Comparison of ENCODE assay signal across 20 cellular contexts in genomic region chr18:73274812-73275621, GRCh38.
DNase-seq lines count a peak whose midpoint lies in the region; ATAC-seq, FAIRE-seq and TF ChIP-seq lines count a peak whose summit lies in the region.
"Had no signal": no experiment of that assay in that cellular context is flagged by ENCODE, and none has a peak within 500 bp of the region (broad histone marks: within the 10 kb centered on the region; RNA-seq: fewer than 3 reads in every experiment).

No MANE protein-coding gene starts in this region.

- H3K4me1 ChIP-seq in A549 = 0 out of 3 replicates have a peak, but pooled peaks cover 3% of the 10 kb centered on the region
- no peaks in the 10 kb centered on the region for H3K4me1 ChIP-seq in GM23338 (ENCODE audit: insufficient read depth)
- H3K4me1 ChIP-seq in H1 (replicated peaks in 1 of 4; ENCODE audit: control insufficient read depth in 3 of 4, insufficient read depth in 4 of 4, low read length in 3 of 4) = no peaks in the 10 kb centered on the region
- H3K4me1 ChIP-seq: BLaER1 treated with 17β-estradiol and CSF1 and Interleukin-3, amounts not matched to agents 10 nM and 100 nM; Caco-2 had no signal

- H4K20me1 ChIP-seq in GM23338 (replicated peaks; ENCODE audit: insufficient read depth) = no peaks in the 10 kb centered on the region
- H4K20me1 ChIP-seq in H1 (replicated peaks in 1 of 2; ENCODE audit: control insufficient read depth in 1 of 2, insufficient read depth in 2 of 2, low read length in 2 of 2) = no peaks in the 10 kb centered on the region
- H4K20me1 ChIP-seq: BLaER1 treated with 17β-estradiol and CSF1 and Interleukin-3, amounts not matched to agents 10 nM and 100 nM had no signal

- FAIRE-seq in A549 (lab: Jason Lieb, UNC) (no peak), H1 (lab: Jason Lieb, UNC) (no peak)
- FAIRE-seq: A204.1, G401.6, GM12878, GM12892, GM18507 had no signal

- no peak for TF ChIP-seq POLR2A in A549 (IDR thresholded peaks at IDR 0.05; ENCODE audit: low read length)
- TF ChIP-seq POLR2A in H1 (IDR thresholded peaks at IDR 0.05; ENCODE audit: control extremely low read depth in 1 of 2, low read depth in 2 of 2, low read length in 2 of 2) = no peak

- CTCF ChIA-PET in A549 (lab: Yijun Ruan, JAX) (no interaction called here), H1 (lab: Charles Lee; ENCODE audit: partially characterized antibody) (no interaction called here)

- H3K79me1 ChIP-seq in H1 (ENCODE audit: low read depth, low read length) = no peaks in the 10 kb centered on the region

- no peak overlapping the region for H3K18ac ChIP-seq in H1 (ENCODE audit: extremely low read depth, low read length)

- no peak overlapping the region for H3K56ac ChIP-seq in H1 (replicated peaks; ENCODE audit: insufficient read length, low read depth, low read length)

- H3K9me3 Mint-ChIP-seq in GM23338 = no peaks in the 10 kb centered on the region

- POLR2A ChIA-PET in A549 (lab: Yijun Ruan, JAX) = interaction anchor here (0.6 kb wide), 1 partner anchor 11 kb away, joined by 3 read pairs; no protein-coding TSS in a partner anchor
- POLR2A ChIA-PET in H1 (lab: Charles Lee; ENCODE audit: partially characterized antibody) = no interaction called here

- H3K27me3 ChIP-seq in GM23338 (ENCODE audit: insufficient read depth) (no peaks in the 10 kb centered on the region), H1 (replicated peaks in 1 of 4; ENCODE audit: control insufficient read depth in 3 of 4, extremely low read depth in 1 of 4, insufficient read depth in 3 of 4, low read length in 3 of 4) (no peaks in the 10 kb centered on the region)
- H3K27me3 ChIP-seq: BLaER1 treated with 17β-estradiol and CSF1 and Interleukin-3, amounts not matched to agents 10 nM and 100 nM had no signal

- H2AFZ ChIP-seq in GM23338 (peak overlapping the region; percentile 76), H1 (ENCODE audit: low read length) (peak overlapping the region; percentile 68; the same call in 1 of the 2 replicates)

- H3K23me2 ChIP-seq in H1 (ENCODE audit: low read depth, low read length) = no peaks in the 10 kb centered on the region

- no peak overlapping the region for H3K4me3 Mint-ChIP-seq in GM23338
- H3K4me3 Mint-ChIP-seq: B cell; CD4-positive, alpha-beta T cell; CD8-positive, alpha-beta T cell had no signal

- TF ChIP-seq CTCF in A549 (IDR thresholded peaks at IDR 0.05) (no peak), GM23338 (conservative IDR thresholded peaks at IDR 0.05; ENCODE audit: low read depth in 2 of 2) (no peak), H1 (IDR thresholded peaks at IDR 0.05; ENCODE audit: control extremely low read depth in 1 of 3, insufficient read depth in 1 of 3, low read depth in 1 of 3, low read length in 3 of 3) (no peak)

- no peaks in the 10 kb centered on the region for H3K36me3 Mint-ChIP-seq in GM23338 (ENCODE audit: low read depth)
- H3K36me3 Mint-ChIP-seq: CD8-positive, alpha-beta T cell had no signal

- no peak overlapping the region for H2BK5ac ChIP-seq in H1 (ENCODE audit: low read depth, low read length)

- no peak overlapping the region for H2BK12ac ChIP-seq in H1 (ENCODE audit: low read depth, low read length)

- H3K4me2 ChIP-seq in A549 (peak overlapping the region; percentile 82), GM23338 (no peak overlapping the region), H1 (ENCODE audit: insufficient read depth in 1 of 2, low read depth in 2 of 2, low read length in 2 of 2) (no peak overlapping the region)
- H3K4me2 ChIP-seq: BLaER1 treated with 17β-estradiol and CSF1 and Interleukin-3, amounts not matched to agents 10 nM and 100 nM had no signal

- H3K23ac ChIP-seq in H1 (ENCODE audit: insufficient read length) = no peak overlapping the region

- H3K4me3 ChIP-seq in A549 = peak overlapping the region; percentile 29; the same call in 1 of the 3 replicates
- no peak overlapping the region for H3K4me3 ChIP-seq in GM23338
- no peak overlapping the region for H3K4me3 ChIP-seq in H1 (ENCODE audit: extremely low read depth in 1 of 4, insufficient read depth in 2 of 4, low read depth in 3 of 4, low read length in 4 of 4)
- H3K4me3 ChIP-seq: BLaER1 treated with 17β-estradiol and CSF1 and Interleukin-3, amounts not matched to agents 10 nM and 100 nM; GM12878 had no signal

- no peak overlapping the region for H4K91ac ChIP-seq in H1 (replicated peaks; ENCODE audit: insufficient read length, low read length)

- peaks cover 2% of the 10 kb centered on the region for H3K27me3 Mint-ChIP-seq in GM23338 (ENCODE audit: insufficient read depth, low read depth, poor library complexity)
- H3K27me3 Mint-ChIP-seq: B cell; CD4-positive, alpha-beta T cell had no signal

- H3K36me3 ChIP-seq in GM23338 (ENCODE audit: insufficient read depth) (no peaks in the 10 kb centered on the region), H1 (ENCODE audit: control insufficient read depth in 2 of 4, insufficient read depth in 4 of 4, low read length in 3 of 4) (no peaks in the 10 kb centered on the region)
- H3K36me3 ChIP-seq: BLaER1 treated with 17β-estradiol and CSF1 and Interleukin-3, amounts not matched to agents 10 nM and 100 nM had no signal

- no peak overlapping the region for H2BK120ac ChIP-seq in H1 (replicated peaks; ENCODE audit: low read depth, low read length)

- no peaks in the 10 kb centered on the region for H3F3A ChIP-seq in GM23338 (replicated peaks; ENCODE audit: low read depth)

- 36% methylated on average over 9 of the region's 9 CpGs for WGBS in A549 (ENCODE audit: missing lambda C conversion rate)
- 91% methylated on average over 9 of the region's 9 CpGs; no CpG with 5 or more reads in 1 of the 2 experiments for WGBS in H1 (ENCODE audit: extremely low coverage in 1 of 2, insufficient coverage in 1 of 2, insufficient read length in 1 of 2, insufficient replicate concordance in 2 of 2, low coverage in 1 of 2, low lambda C conversion rate in 2 of 2, missing lambda C conversion rate in 1 of 2), 2 experiments

- DNase-seq in A549 (ENCODE audit: low read depth in 1 of 2, low spot score in 1 of 2) = peak in 1 of 2 experiments; percentile 86
- DNase-seq in GM23338 (ENCODE audit: low spot score) = no peak
- DNase-seq in H1 (ENCODE audit: low read depth in 1 of 2, low spot score in 2 of 2) = no peak
- DNase-seq in AG20443 (ENCODE audit: low spot score) = no peak
- DNase-seq in ACHN = no peak
- DNase-seq: 8988T; AML-193; Caco-2; Calu3; CD4-positive, alpha-beta T cell; CD8-positive, alpha-beta T cell; DMS79 treated with DMSO at 0.1 percent for 48 hours had no signal

- no peak overlapping the region for H3K27ac Mint-ChIP-seq in GM23338
- H3K27ac Mint-ChIP-seq: B cell; CD4-positive, alpha-beta T cell; CD8-positive, alpha-beta T cell had no signal

- H4K8ac ChIP-seq in H1 (ENCODE audit: extremely low read depth, insufficient read depth, low read length) = no peak overlapping the region

- H3K27ac ChIP-seq in A549 = peak overlapping the region; percentile 79 to 82
- no peak overlapping the region for H3K27ac ChIP-seq in GM23338 (ENCODE audit: low read depth)
- no peak overlapping the region for H3K27ac ChIP-seq in H1 (ENCODE audit: low read depth, low read length)
- H3K27ac ChIP-seq: BLaER1 treated with 17β-estradiol and CSF1 and Interleukin-3, amounts not matched to agents 10 nM and 100 nM; C4-2B had no signal

- TF ChIP-seq EP300 in A549 (IDR thresholded peaks at IDR 0.05) = 0 out of 5 replicates have a peak, but pooled peaks of 1 of the 2 experiments have one; percentile 26
- no peak for TF ChIP-seq EP300 in H1 (IDR thresholded peaks at IDR 0.05; ENCODE audit: borderline replicate concordance in 1 of 2, low read depth in 2 of 2, low read length in 2 of 2)

- no peak overlapping the region for H2AK5ac ChIP-seq in H1 (ENCODE audit: low read depth, low read length)

- no peak overlapping the region for H3K9ac ChIP-seq in H1 (replicated peaks in 1 of 4; ENCODE audit: extremely low read depth in 1 of 4, low read depth in 3 of 4, low read length in 3 of 4)
- H3K9ac ChIP-seq: BLaER1 treated with 17β-estradiol and CSF1 and Interleukin-3, amounts not matched to agents 10 nM and 100 nM had no signal

- H3K14ac ChIP-seq in H1 (ENCODE audit: insufficient read length) = no peak overlapping the region

- no peak for TF ChIP-seq RAD21 in A549 (conservative IDR thresholded peaks at IDR 0.05 in 1 of 2, IDR thresholded peaks at IDR 0.05 in 1 of 2)
- TF ChIP-seq RAD21 in H1 (IDR thresholded peaks at IDR 0.05 in 1 of 2, conservative IDR thresholded peaks at IDR 0.05 in 1 of 2; ENCODE audit: low read depth in 2 of 2, low read length in 2 of 2) = no peak

- in situ Hi-C loops in ACHN (cut with HindIII; ENCODE audit: low pct_ligation_motif_present, low pct_unique_long_range_greater_than_20kb, low sequenced_read_pairs) = no loop called here

- H3K4ac ChIP-seq in H1 (replicated peaks; ENCODE audit: insufficient read length, low read depth, low read length) = no peak overlapping the region

- no peaks in the 10 kb centered on the region; the same call in 1 of the 2 replicates for H3K9me2 ChIP-seq in GM23338 (ENCODE audit: insufficient read depth)

- H2BK20ac ChIP-seq in H1 (ENCODE audit: low read length) = no peak overlapping the region

- H3K4me1 Mint-ChIP-seq in GM23338 = no peaks in the 10 kb centered on the region
- H3K4me1 Mint-ChIP-seq: B cell had no signal

- H3K9me3 ChIP-seq in A549 (no peaks in the 10 kb centered on the region), H1 (ENCODE audit: insufficient read depth in 2 of 2, low read depth in 1 of 2, low read length in 1 of 2) (no peaks in the 10 kb centered on the region)
- H3K9me3 ChIP-seq: BLaER1 treated with 17β-estradiol and CSF1 and Interleukin-3, amounts not matched to agents 10 nM and 100 nM; Caco-2 had no signal

- ATAC-seq in A549 (peak; percentile 81 to 92), GM23338 (no peak)
- ATAC-seq: CD8-positive, alpha-beta T cell; GM12878 had no signal

- H2BK15ac ChIP-seq in H1 (ENCODE audit: low read length) = no peak overlapping the region

- H4K5ac ChIP-seq in H1 (ENCODE audit: insufficient read length, low read depth, low read length) = no peak overlapping the region

- H3K79me2 ChIP-seq in GM23338 (replicated peaks; ENCODE audit: insufficient read depth) (no peaks in the 10 kb centered on the region), H1 (ENCODE audit: control insufficient read depth in 1 of 2, insufficient read depth in 2 of 2, low read length in 2 of 2) (no peaks in the 10 kb centered on the region)

TF ChIP-seq in A549, 52 proteins besides CTCF, POLR2A, EP300 and RAD21 (continues in another document):
- peak; percentile 41; the same call in 1 of the 2 replicates for TF ChIP-seq GATA3 (IDR thresholded peaks at IDR 0.05; ENCODE audit: borderline replicate concordance)
- TF ChIP-seq CEBPB (IDR thresholded peaks at IDR 0.05) = peak; percentile 64 to 71

TF ChIP-seq in GM23338, 12 proteins besides CTCF, POLR2A, EP300 and RAD21 (continues in another document):
- no peak for TF ChIP-seq CREB1 (CRISPR knock-in tag; IDR thresholded peaks at IDR 0.05; ENCODE audit: low read depth)

TF ChIP-seq in H1, 55 proteins besides CTCF, POLR2A, EP300 and RAD21 (continues in another document):
- TF ChIP-seq TAF7 (optimal IDR thresholded peaks at IDR 0.05; ENCODE audit: borderline replicate concordance, low read depth, low read length) (no peak), GABPA (IDR thresholded peaks at IDR 0.05; ENCODE audit: borderline replicate concordance, insufficient read depth, low read length) (no peak), BACH1 (IDR thresholded peaks at IDR 0.05; ENCODE audit: low read length) (no peak)

Comparison
In these comparisons a context has a peak if more than half of its experiments do, and no peak if none do; other contexts are left out.
1. H3K27ac ChIP-seq: peak in A549 (2 of 2); none in GM23338 (single experiment) and H1 (single experiment).
2. Of the 18 proteins assayed by ChIP-seq in both H1 and A549: peak only in H1: none; only in A549: CEBPB; in both: none; in neither: 16; mixed calls (peak in some experiments, not most) for 1.